ENCODE assay signal across 20 cellular contexts in the genomic region with DNA sequence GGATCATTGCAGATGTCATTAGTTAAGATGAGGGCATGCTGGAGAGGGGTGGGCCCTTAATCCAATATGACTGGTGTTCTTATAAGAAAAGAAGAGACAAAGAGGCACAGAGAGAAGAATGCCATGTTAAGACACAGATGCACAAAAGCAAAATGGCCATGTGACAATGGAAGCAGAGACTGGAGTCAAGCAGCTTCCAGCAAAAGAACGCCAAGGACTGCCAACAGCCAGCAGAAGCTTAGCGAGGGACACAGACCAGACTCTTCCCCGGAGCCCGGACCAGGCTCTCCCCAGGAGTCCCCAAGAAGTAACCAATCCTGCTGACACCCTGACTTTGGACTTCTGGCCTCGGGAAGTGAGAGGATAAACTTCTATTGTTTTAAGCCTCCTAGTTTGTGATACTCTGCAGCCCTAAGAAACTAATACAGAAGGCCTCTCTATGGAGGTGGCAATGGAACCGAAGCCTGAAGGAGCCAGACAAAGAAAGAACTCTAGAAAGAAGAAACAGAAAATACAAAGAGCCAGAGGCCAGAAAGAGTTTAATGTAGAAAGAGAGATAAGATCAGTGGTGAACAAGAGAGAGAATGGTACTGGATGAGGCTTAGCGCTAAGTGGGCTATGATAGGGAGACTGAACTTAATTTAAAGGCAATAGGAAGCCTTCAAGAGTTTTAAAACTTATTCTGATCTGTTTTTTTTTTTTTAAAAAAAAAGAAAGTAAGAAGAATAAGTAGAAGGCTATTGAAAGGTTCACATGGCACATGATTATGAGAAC. TPM values are rescaled to one million over a fixed set of nuclear protein-coding genes. Genes with fewer than 3 reads are reported as not detected.
DNase-seq lines count a peak whose midpoint lies in the region; ATAC-seq and TF ChIP-seq lines count a peak whose summit lies in the region.
"Had no signal": no experiment of that assay in that cellular context is flagged by ENCODE, and none has a peak within 500 bp of the region (broad histone marks: within the 10 kb centered on the region; RNA-seq: fewer than 3 reads in every experiment).

No MANE protein-coding gene starts in this region.

- ATAC-seq in activated T-cell treated with anti-CD3 and anti-CD28 coated beads, Interleukin-2, amount 50 U/mL, for 4 hours, result no peak
- no peak for ATAC-seq in SK-N-SH treated with all-trans-retinoic acid at 6 μM for 48 hours

- H3K27ac Mint-ChIP-seq in activated T-cell treated with anti-CD3 and anti-CD28 coated beads, Interleukin-2, amount 50 U/mL, for 24 hours, result peak overlapping the region; percentile 22
- peak overlapping the region; percentile 35 for H3K27ac Mint-ChIP-seq in activated naive CD8-positive, alpha-beta T cell
- H3K27ac Mint-ChIP-seq: B cell; CD4-positive, CD25-positive, alpha-beta regulatory T cell; HFFc6 had no signal

- intact Hi-C loops in transverse colon (cut with DNase I; ENCODE audit: low total_unique reads), result loop anchor here (10.0 kb wide), 1 partner anchor 1982 kb away; no protein-coding TSS in a partner anchor

- WGBS in transverse colon (ENCODE audit: low coverage in 1 of 2), 2 donors, result 85 to 89% methylated on average over 7 of the region's 7 CpGs

- in situ Hi-C loops in transverse colon (cut with MboI; ENCODE audit: low pct_ligation_motif_present in 1 of 4, low pct_unique_long_range_greater_than_20kb in 1 of 4, low sequenced_read_pairs in 3 of 4), result loop anchor here in 1 of 4 donors (25.0 kb wide), 1 partner anchor 940 kb away; no protein-coding TSS in a partner anchor

- H3K9me3 ChIP-seq in transverse colon, result no peaks in the 10 kb centered on the region
- H3K9me3 ChIP-seq: Caco-2 had no signal

- no peaks in the 10 kb centered on the region for H3K27me3 Mint-ChIP-seq in activated T-cell treated with anti-CD3 and anti-CD28 coated beads, Interleukin-2, amount 50 U/mL, for 24 hours
- H3K27me3 Mint-ChIP-seq in activated T-cell treated with anti-CD3 and anti-CD28 coated beads, Interleukin-2, amount 50 U/mL, for 4 hours (ENCODE audit: low read depth), result no peaks in the 10 kb centered on the region
- no peaks in the 10 kb centered on the region for H3K27me3 Mint-ChIP-seq in activated naive CD8-positive, alpha-beta T cell
- H3K27me3 Mint-ChIP-seq: B cell had no signal

- no peak for TF ChIP-seq POLR2A in transverse colon (IDR thresholded peaks at IDR 0.05)

- H3K36me3 ChIP-seq in transverse colon, result no peaks in the 10 kb centered on the region

- no peak for DNase-seq in activated T-cell treated with anti-CD3 and anti-CD28 coated beads, Interleukin-2, amount 50 U/mL, for 24 hours
- no peak for DNase-seq in activated T-cell treated with anti-CD3 and anti-CD28 coated beads, Interleukin-2, amount 50 U/mL, for 4 hours
- DNase-seq in medulla oblongata (ENCODE audit: extremely low spot score), result peak; percentile 60
- DNase-seq in retinal pigment epithelial cell (ENCODE audit: low read depth), result peak; percentile 2
- DNase-seq in stimulated activated CD8-positive, alpha-beta memory T cell treated with anti-CD3 and anti-CD28 coated beads, Interleukin-4, amount 100 ng/mL, for 48 hours, result no peak
- no peak for DNase-seq in transverse colon
- DNase-seq: Caco-2; CD4-positive, CD25-positive, alpha-beta regulatory T cell; DMS153; IMR-90; NCI-H187; NCI-H2171; NCI-H510A; NCI-H774 had no signal

- no peak for TF ChIP-seq EP300 in transverse colon (IDR thresholded peaks at IDR 0.05; ENCODE audit: low read depth)

- H3K27ac ChIP-seq in transverse colon, result no peak overlapping the region
- H3K27ac ChIP-seq: 22Rv1, PC-9 had no signal

- H3K4me3 Mint-ChIP-seq in activated T-cell treated with anti-CD3 and anti-CD28 coated beads, Interleukin-2, amount 50 U/mL, for 24 hours, result no peak overlapping the region
- no peak overlapping the region for H3K4me3 Mint-ChIP-seq in activated T-cell treated with anti-CD3 and anti-CD28 coated beads, Interleukin-2, amount 50 U/mL, for 4 hours
- H3K4me3 Mint-ChIP-seq in activated naive CD8-positive, alpha-beta T cell, result no peak overlapping the region
- H3K4me3 Mint-ChIP-seq: B cell; CD4-positive, CD25-positive, alpha-beta regulatory T cell; HFFc6 had no signal

- H3K4me3 ChIP-seq in retinal pigment epithelial cell (ENCODE audit: low read length), result no peak overlapping the region
- no peak overlapping the region for H3K4me3 ChIP-seq in transverse colon
- H3K4me3 ChIP-seq: PC-9 had no signal

- no peaks in the 10 kb centered on the region for H3K27me3 ChIP-seq in transverse colon

- H3K4me1 ChIP-seq in transverse colon, result peaks cover 0 to 19% (median 4%) of the 10 kb centered on the region in 4 donors
- H3K4me1 ChIP-seq: Caco-2 had no signal

- H3K36me3 Mint-ChIP-seq in activated T-cell treated with anti-CD3 and anti-CD28 coated beads, Interleukin-2, amount 50 U/mL, for 24 hours (ENCODE audit: low read depth), result peaks cover 3% of the 10 kb centered on the region
- no peaks in the 10 kb centered on the region for H3K36me3 Mint-ChIP-seq in activated T-cell treated with anti-CD3 and anti-CD28 coated beads, Interleukin-2, amount 50 U/mL, for 4 hours (ENCODE audit: insufficient read depth)
- H3K36me3 Mint-ChIP-seq in activated naive CD8-positive, alpha-beta T cell, result peaks cover 11% of the 10 kb centered on the region
- H3K36me3 Mint-ChIP-seq: CD4-positive, CD25-positive, alpha-beta regulatory T cell had no signal

- H3K9me3 Mint-ChIP-seq in activated T-cell treated with anti-CD3 and anti-CD28 coated beads, Interleukin-2, amount 50 U/mL, for 24 hours, result peaks cover 6% of the 10 kb centered on the region
- peaks cover 5% of the 10 kb centered on the region for H3K9me3 Mint-ChIP-seq in activated T-cell treated with anti-CD3 and anti-CD28 coated beads, Interleukin-2, amount 50 U/mL, for 4 hours
- H3K9me3 Mint-ChIP-seq in activated naive CD8-positive, alpha-beta T cell (ENCODE audit: low read depth), result no peaks in the 10 kb centered on the region
- H3K9me3 Mint-ChIP-seq: HFFc6 had no signal

- TF ChIP-seq CTCF in retinal pigment epithelial cell (conservative IDR thresholded peaks at IDR 0.05; ENCODE audit: low read depth, low read length), result no peak
- TF ChIP-seq CTCF in transverse colon (IDR thresholded peaks at IDR 0.05), result no peak

- peaks cover 30% of the 10 kb centered on the region for H3K4me1 Mint-ChIP-seq in activated T-cell treated with anti-CD3 and anti-CD28 coated beads, Interleukin-2, amount 50 U/mL, for 24 hours (ENCODE audit: low read depth)
- peaks cover 29% of the 10 kb centered on the region for H3K4me1 Mint-ChIP-seq in activated T-cell treated with anti-CD3 and anti-CD28 coated beads, Interleukin-2, amount 50 U/mL, for 4 hours (ENCODE audit: low read depth)
- peaks cover 30% of the 10 kb centered on the region for H3K4me1 Mint-ChIP-seq in activated naive CD8-positive, alpha-beta T cell (ENCODE audit: low read depth)

TF ChIP-seq in SK-N-SH treated with all-trans-retinoic acid at 6 μM for 48 hours, 23 proteins besides CTCF, POLR2A, EP300 and RAD21 (continues in another document):
- TF ChIP-seq, protein P1, sequence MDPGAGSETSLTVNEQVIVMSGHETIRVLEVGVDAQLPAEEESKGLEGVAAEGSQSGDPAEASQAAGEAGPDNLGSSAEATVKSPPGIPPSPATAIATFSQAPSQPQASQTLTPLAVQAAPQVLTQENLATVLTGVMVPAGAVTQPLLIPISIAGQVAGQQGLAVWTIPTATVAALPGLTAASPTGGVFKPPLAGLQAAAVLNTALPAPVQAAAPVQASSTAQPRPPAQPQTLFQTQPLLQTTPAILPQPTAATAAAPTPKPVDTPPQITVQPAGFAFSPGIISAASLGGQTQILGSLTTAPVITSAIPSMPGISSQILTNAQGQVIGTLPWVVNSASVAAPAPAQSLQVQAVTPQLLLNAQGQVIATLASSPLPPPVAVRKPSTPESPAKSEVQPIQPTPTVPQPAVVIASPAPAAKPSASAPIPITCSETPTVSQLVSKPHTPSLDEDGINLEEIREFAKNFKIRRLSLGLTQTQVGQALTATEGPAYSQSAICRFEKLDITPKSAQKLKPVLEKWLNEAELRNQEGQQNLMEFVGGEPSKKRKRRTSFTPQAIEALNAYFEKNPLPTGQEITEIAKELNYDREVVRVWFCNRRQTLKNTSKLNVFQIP (CRISPR knock-in tag; IDR thresholded peaks at IDR 0.05; ENCODE audit: borderline replicate concordance, low read depth), result no peak
- no peak for TF ChIP-seq PPARA (CRISPR knock-in tag; IDR thresholded peaks at IDR 0.05; ENCODE audit: borderline replicate concordance)
- no peak for TF ChIP-seq ARNTL (CRISPR knock-in tag; IDR thresholded peaks at IDR 0.05; ENCODE audit: borderline replicate concordance, low read depth)
- TF ChIP-seq ESRRG (CRISPR knock-in tag; IDR thresholded peaks at IDR 0.05), result no peak
- no peak for TF ChIP-seq TCF4 (CRISPR knock-in tag; IDR thresholded peaks at IDR 0.05; ENCODE audit: borderline replicate concordance)
- no peak for TF ChIP-seq RARB (CRISPR knock-in tag; IDR thresholded peaks at IDR 0.05)
- TF ChIP-seq, protein P2, sequence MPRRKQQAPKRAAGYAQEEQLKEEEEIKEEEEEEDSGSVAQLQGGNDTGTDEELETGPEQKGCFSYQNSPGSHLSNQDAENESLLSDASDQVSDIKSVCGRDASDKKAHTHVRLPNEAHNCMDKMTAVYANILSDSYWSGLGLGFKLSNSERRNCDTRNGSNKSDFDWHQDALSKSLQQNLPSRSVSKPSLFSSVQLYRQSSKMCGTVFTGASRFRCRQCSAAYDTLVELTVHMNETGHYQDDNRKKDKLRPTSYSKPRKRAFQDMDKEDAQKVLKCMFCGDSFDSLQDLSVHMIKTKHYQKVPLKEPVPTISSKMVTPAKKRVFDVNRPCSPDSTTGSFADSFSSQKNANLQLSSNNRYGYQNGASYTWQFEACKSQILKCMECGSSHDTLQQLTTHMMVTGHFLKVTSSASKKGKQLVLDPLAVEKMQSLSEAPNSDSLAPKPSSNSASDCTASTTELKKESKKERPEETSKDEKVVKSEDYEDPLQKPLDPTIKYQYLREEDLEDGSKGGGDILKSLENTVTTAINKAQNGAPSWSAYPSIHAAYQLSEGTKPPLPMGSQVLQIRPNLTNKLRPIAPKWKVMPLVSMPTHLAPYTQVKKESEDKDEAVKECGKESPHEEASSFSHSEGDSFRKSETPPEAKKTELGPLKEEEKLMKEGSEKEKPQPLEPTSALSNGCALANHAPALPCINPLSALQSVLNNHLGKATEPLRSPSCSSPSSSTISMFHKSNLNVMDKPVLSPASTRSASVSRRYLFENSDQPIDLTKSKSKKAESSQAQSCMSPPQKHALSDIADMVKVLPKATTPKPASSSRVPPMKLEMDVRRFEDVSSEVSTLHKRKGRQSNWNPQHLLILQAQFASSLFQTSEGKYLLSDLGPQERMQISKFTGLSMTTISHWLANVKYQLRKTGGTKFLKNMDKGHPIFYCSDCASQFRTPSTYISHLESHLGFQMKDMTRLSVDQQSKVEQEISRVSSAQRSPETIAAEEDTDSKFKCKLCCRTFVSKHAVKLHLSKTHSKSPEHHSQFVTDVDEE (CRISPR knock-in tag; IDR thresholded peaks at IDR 0.05), result no peak
- TF ChIP-seq TOX (CRISPR knock-in tag; IDR thresholded peaks at IDR 0.05; ENCODE audit: borderline replicate concordance), result no peak
- no peak for TF ChIP-seq ISL1 (CRISPR knock-in tag; IDR thresholded peaks at IDR 0.05)

RNA-seq across cellular contexts. Expression of a gene that starts 27.7 kb away (rescaled TPM):
- 10 to 100 TPM; 11.8 to 15.5 (median 13.8) TPM for total RNA-seq in activated T-cell treated with anti-CD3 and anti-CD28 coated beads, Interleukin-2, amount 50 U/mL, for 4 hours
- 10 to 100 TPM; 20.9 to 34.8 (median 29.9) TPM for total RNA-seq in transverse colon

RNA-seq across cellular contexts. Expression of a gene that starts 29.0 kb away (rescaled TPM):
- total RNA-seq in activated T-cell treated with anti-CD3 and anti-CD28 coated beads, Interleukin-2, amount 50 U/mL, for 4 hours, result 10 to 100 TPM; 15.2 to 20.0 (median 19.5) TPM
- 1 to 10 TPM in 1 of 4 donors, under 1 TPM in 1, not detected in 2; 0.95 to 1.1 TPM for total RNA-seq in transverse colon

Comparison
In these comparisons a context has a peak if more than half of its experiments do, and no peak if none do; other contexts are left out.
1. DNase-seq: peak in medulla oblongata (single experiment) and retinal pigment epithelial cell (single experiment); none in activated T-cell treated with anti-CD3 and anti-CD28 coated beads, Interleukin-2, amount 50 U/mL, for 24 hours (single experiment), activated T-cell treated with anti-CD3 and anti-CD28 coated beads, Interleukin-2, amount 50 U/mL, for 4 hours (single experiment), stimulated activated CD8-positive, alpha-beta memory T cell treated with anti-CD3 and anti-CD28 coated beads, Interleukin-4, amount 100 ng/mL, for 48 hours (single experiment) and transverse colon (single experiment).
2. RNA of a gene that starts 29.0 kb away (total RNA-seq): 15.2 to 20.0 TPM in activated T-cell treated with anti-CD3 and anti-CD28 coated beads, Interleukin-2, amount 50 U/mL, for 4 hours; 0.95 to 1.1 TPM in transverse colon; every median in the first group is over 4 times any median in the second.